Comparison of ENCODE assay signal across 17 cellular contexts in the genomic region with DNA sequence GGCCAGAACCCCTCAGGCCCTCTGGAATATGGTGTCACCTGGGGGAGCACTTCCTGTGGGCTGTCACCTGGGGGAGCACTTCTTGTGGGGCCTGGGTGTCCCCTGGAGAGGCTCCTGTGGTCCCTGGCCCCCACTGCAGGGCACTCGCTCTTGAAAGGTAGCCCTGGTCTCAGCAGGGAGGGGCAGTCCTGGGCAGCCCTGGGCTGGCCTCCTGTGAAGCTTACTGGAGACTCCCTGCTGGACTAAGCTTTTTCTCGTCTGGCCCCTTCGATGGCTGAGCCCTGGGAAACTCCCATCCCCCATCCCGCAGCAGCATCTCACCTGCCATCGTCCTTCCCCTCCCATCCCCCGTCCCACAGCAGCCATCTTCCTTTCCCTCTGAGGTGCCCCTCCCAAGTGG. TPM values are rescaled to one million over a fixed set of nuclear protein-coding genes. Genes with fewer than 3 reads are reported as not detected.
DNase-seq lines count a peak whose midpoint lies in the region; ATAC-seq and TF ChIP-seq lines count a peak whose summit lies in the region.
"Had no signal": no experiment of that assay in that cellular context is flagged by ENCODE, and none has a peak within 500 bp of the region (broad histone marks: within the 10 kb centered on the region; RNA-seq: fewer than 3 reads in every experiment).

No MANE protein-coding gene starts in this region.

- peaks cover 18% of the 10 kb centered on the region for H3K36me3 ChIP-seq in CD4-positive, CD25-positive, alpha-beta regulatory T cell (ENCODE audit: control insufficient read depth, insufficient read depth, low read length)
- H3K36me3 ChIP-seq in HEK293 (ENCODE audit: control insufficient read depth in 2 of 2, insufficient read depth in 1 of 2, low read length in 2 of 2) = peaks cover 0 to 19% of the 10 kb centered on the region in 2 experiments; a peak in 1 of 3 replicates
- H3K36me3 ChIP-seq in psoas muscle (ENCODE audit: insufficient read depth in 1 of 2, low read depth in 1 of 2) = peaks cover 0 to 12% of the 10 kb centered on the region in 2 donors
- no peaks in the 10 kb centered on the region for H3K36me3 ChIP-seq in CD8-positive, alpha-beta memory T cell (ENCODE audit: insufficient read depth, low read length)

- no peaks in the 10 kb centered on the region for H3K9me3 Mint-ChIP-seq in CD4-positive, CD25-positive, alpha-beta regulatory T cell
- H3K9me3 Mint-ChIP-seq in CD8-positive, alpha-beta memory T cell = no peaks in the 10 kb centered on the region
- H3K9me3 Mint-ChIP-seq: activated T-helper 2 cell treated with anti-CD3 and anti-CD28 coated beads, Interferon-gamma antibody, Interleukin-2, Interleukin-4, amounts not matched to agents 10 μg/mL and 5 μg/mL and 100 μg/mL, durations not matched to agents 14 hours and 24 hours and 36 hours; neural crest cell; stimulated activated effector memory CD8-positive, alpha-beta T cell treated with anti-CD3 and anti-CD28 coated beads, Interleukin-12 subunit alpha, Interleukin-12 subunit beta, amount 100 ng/mL, for 72 hours had no signal

- DNase-seq in CD4-positive, CD25-positive, alpha-beta regulatory T cell = no peak
- no peak for DNase-seq in dorsolateral prefrontal cortex
- no peak for DNase-seq in psoas muscle
- no peak for DNase-seq in CD8-positive, alpha-beta memory T cell
- DNase-seq in cortex of kidney (lab: John Stamatoyannopoulos, UW) = no peak
- no peak for DNase-seq in activated CD8-positive, alpha-beta memory T cell treated with anti-CD3 and anti-CD28 coated beads, Interleukin-2, amount 50 U/mL, for 48 hours
- DNase-seq: activated CD8-positive, alpha-beta T cell treated with anti-CD3 and anti-CD28 coated beads, Interleukin-2, amount 10 ng/mL, durations not matched to agents 7 days and 5 days; EL; KG1; NCI-H1417 treated with DMSO at 0.1 percent for 48 hours; sigmoid colon; upper lobe of right lung had no signal

- no peaks in the 10 kb centered on the region for H3K27me3 ChIP-seq in CD4-positive, CD25-positive, alpha-beta regulatory T cell (ENCODE audit: control insufficient read depth, insufficient read depth, low read length)
- H3K27me3 ChIP-seq in dorsolateral prefrontal cortex (peaks cover 0 to 25% (median 0%) of the 10 kb centered on the region in 45 donors), psoas muscle (ENCODE audit: insufficient read depth in 3 of 3, low read length in 2 of 3) (no peaks in the 10 kb centered on the region)
- no peaks in the 10 kb centered on the region for H3K27me3 ChIP-seq in CD8-positive, alpha-beta memory T cell (ENCODE audit: insufficient read depth, low read length, poor library complexity, severe bottlenecking)
- H3K27me3 ChIP-seq: sigmoid colon, upper lobe of right lung had no signal

- 75 to 77% (median 77%) methylated on average over 6 of the region's 6 CpGs for WGBS in psoas muscle, 3 donors

- POLR2A ChIA-PET in HEK293 (lab: Yijun Ruan, JAX) = no interaction called here
- POLR2A ChIA-PET in CD8-positive, alpha-beta memory T cell (lab: Charles Lee) = no interaction called here

- no peak overlapping the region for H3K27ac Mint-ChIP-seq in CD4-positive, CD25-positive, alpha-beta regulatory T cell
- H3K27ac Mint-ChIP-seq in CD8-positive, alpha-beta memory T cell = peak overlapping the region in 2 of 8 donors; percentile 71 to 73

- no peaks in the 10 kb centered on the region for H3K27me3 Mint-ChIP-seq in CD4-positive, CD25-positive, alpha-beta regulatory T cell
- H3K27me3 Mint-ChIP-seq in CD8-positive, alpha-beta memory T cell = peaks cover 0 to 1% of the 10 kb centered on the region in 2 donors

- H3K4me3 Mint-ChIP-seq in CD4-positive, CD25-positive, alpha-beta regulatory T cell = peak overlapping the region in 2 of 4 donors; percentile 43 to 68
- peak overlapping the region in 1 of 7 donors; percentile 76 for H3K4me3 Mint-ChIP-seq in CD8-positive, alpha-beta memory T cell
- H3K4me3 Mint-ChIP-seq: neural crest cell; stimulated activated effector memory CD8-positive, alpha-beta T cell treated with anti-CD3 and anti-CD28 coated beads, Interleukin-12 subunit alpha, Interleukin-12 subunit beta, amount 100 ng/mL, for 72 hours had no signal

- intact Hi-C loops in dorsolateral prefrontal cortex (cut with DNase I) (no loop called here), psoas muscle (cut with DNase I) (no loop called here)

- CTCF ChIA-PET in HEK293 (lab: Yijun Ruan, JAX) = interaction anchor here (0.6 to 1.6 kb wide), 3 partner anchors 16 to 73 kb away, joined by 3 to 6 read pairs (median 4); no protein-coding TSS in a partner anchor
- CTCF ChIA-PET in CD8-positive, alpha-beta memory T cell (lab: Charles Lee) = no interaction called here

- H3K4me3 ChIP-seq in CD4-positive, CD25-positive, alpha-beta regulatory T cell (ENCODE audit: low read depth, low read length) = no peak overlapping the region
- H3K4me3 ChIP-seq in HEK293 (ENCODE audit: low read depth, low read length) (no peak overlapping the region), dorsolateral prefrontal cortex (no peak overlapping the region), psoas muscle (peak overlapping the region; percentile 53)
- H3K4me3 ChIP-seq in CD8-positive, alpha-beta memory T cell (ENCODE audit: low read length) = no peak overlapping the region
- H3K4me3 ChIP-seq: lung had no signal

- peaks cover 44% of the 10 kb centered on the region for H3K4me1 ChIP-seq in CD4-positive, CD25-positive, alpha-beta regulatory T cell (ENCODE audit: control insufficient read depth, insufficient read depth, low read length, poor library complexity, severe bottlenecking)
- H3K4me1 ChIP-seq in HEK293 (ENCODE audit: control insufficient read depth, insufficient read depth, low read length) = peaks cover 20% of the 10 kb centered on the region
- peaks cover 48% of the 10 kb centered on the region for H3K4me1 ChIP-seq in psoas muscle
- peaks cover 36% of the 10 kb centered on the region for H3K4me1 ChIP-seq in CD8-positive, alpha-beta memory T cell (ENCODE audit: insufficient read depth, low read length)

- H3K36me3 Mint-ChIP-seq in CD4-positive, CD25-positive, alpha-beta regulatory T cell = no peaks in the 10 kb centered on the region
- H3K36me3 Mint-ChIP-seq in CD8-positive, alpha-beta memory T cell = peaks cover 0 to 23% (median 0%) of the 10 kb centered on the region in 3 donors
- H3K36me3 Mint-ChIP-seq: stimulated activated effector memory CD8-positive, alpha-beta T cell treated with anti-CD3 and anti-CD28 coated beads, Interleukin-12 subunit alpha, Interleukin-12 subunit beta, amount 100 ng/mL, for 72 hours had no signal

- peaks cover 0 to 48% (median 19%) of the 10 kb centered on the region in 4 donors for H3K4me1 Mint-ChIP-seq in CD4-positive, CD25-positive, alpha-beta regulatory T cell
- H3K4me1 Mint-ChIP-seq in CD8-positive, alpha-beta memory T cell = peaks cover 30 to 50% (median 33%) of the 10 kb centered on the region in 3 donors

- TF ChIP-seq CTCF in HEK293 (tag by site-specific recombination; IDR thresholded peaks at IDR 0.05) = no peak
- no peak for TF ChIP-seq CTCF in dorsolateral prefrontal cortex (IDR thresholded peaks at IDR 0.05 in 54 of 56, conservative IDR thresholded peaks at IDR 0.05 in 2 of 56; ENCODE audit: low read depth in 1 of 56, partially characterized antibody in 56 of 56)
- TF ChIP-seq CTCF in psoas muscle (IDR thresholded peaks at IDR 0.05) = no peak

- no peaks in the 10 kb centered on the region for H3K9me3 ChIP-seq in CD4-positive, CD25-positive, alpha-beta regulatory T cell (ENCODE audit: control insufficient read depth in 2 of 2, low read length in 2 of 2)
- no peaks in the 10 kb centered on the region for H3K9me3 ChIP-seq in HEK293 (ENCODE audit: control insufficient read depth, insufficient read depth, low read depth, low read length)
- no peaks in the 10 kb centered on the region for H3K9me3 ChIP-seq in psoas muscle
- H3K9me3 ChIP-seq in CD8-positive, alpha-beta memory T cell (ENCODE audit: low read length) = no peaks in the 10 kb centered on the region
- H3K9me3 ChIP-seq: sigmoid colon, upper lobe of right lung had no signal

- H3K27ac ChIP-seq in CD4-positive, CD25-positive, alpha-beta regulatory T cell (ENCODE audit: insufficient read depth, low read length, poor library complexity, severe bottlenecking) = peak overlapping the region; percentile 72
- H3K27ac ChIP-seq in HEK293 (ENCODE audit: extremely low read depth, low read depth, low read length) (no peak overlapping the region), dorsolateral prefrontal cortex (peak overlapping the region in 30 of 59 donors; percentile 7 to 81 (median 66)), psoas muscle (peak overlapping the region; percentile 75)
- no peak overlapping the region for H3K27ac ChIP-seq in CD8-positive, alpha-beta memory T cell (ENCODE audit: low read depth, low read length)

- ATAC-seq in CD4-positive, CD25-positive, alpha-beta regulatory T cell (ENCODE audit: low read depth in 2 of 2) = no peak
- no peak for ATAC-seq in psoas muscle
- ATAC-seq: stimulated activated effector memory CD8-positive, alpha-beta T cell treated with anti-CD3 and anti-CD28 coated beads, Interleukin-12 subunit alpha, Interleukin-12 subunit beta, amount 100 ng/mL, for 72 hours had no signal

TF ChIP-seq in HEK293, 187 proteins besides CTCF, POLR2A, EP300 and RAD21 (continues in another document):
- TF ChIP-seq ZNF776 (tag by site-specific recombination; IDR thresholded peaks at IDR 0.05; ENCODE audit: borderline replicate concordance) (no peak), GLI4 (tag by site-specific recombination; IDR thresholded peaks at IDR 0.05) (no peak), ZNF211 (tag by site-specific recombination; IDR thresholded peaks at IDR 0.05; ENCODE audit: low read depth) (no peak), ZNF24 (tag by site-specific recombination; IDR thresholded peaks at IDR 0.05) (no peak), GLIS1 (tag by site-specific recombination; IDR thresholded peaks at IDR 0.05) (peak; percentile 99), BCL11A (tag by site-specific recombination; IDR thresholded peaks at IDR 0.05; ENCODE audit: low read depth) (no peak), ZNF221 (tag by site-specific recombination; IDR thresholded peaks at IDR 0.05; ENCODE audit: borderline replicate concordance) (no peak), ZNF175 (tag by site-specific recombination; IDR thresholded peaks at IDR 0.05) (no peak), ZNF660 (tag by site-specific recombination; IDR thresholded peaks at IDR 0.05) (no peak), GLIS2 (tag by site-specific recombination; IDR thresholded peaks at IDR 0.05) (peak; percentile 57), ZNF341 (tag by site-specific recombination; IDR thresholded peaks at IDR 0.05; ENCODE audit: low read depth) (no peak), ZNF311 (tag by site-specific recombination; IDR thresholded peaks at IDR 0.05; ENCODE audit: borderline replicate concordance) (no peak), ZNF785 (tag by site-specific recombination; IDR thresholded peaks at IDR 0.05) (no peak)

RNA-seq across cellular contexts. Expression of a gene that starts 17.7 kb away (rescaled TPM):
- 94.6 TPM for total RNA-seq in CD4-positive, CD25-positive, alpha-beta regulatory T cell
- polyA plus RNA-seq in CD4-positive, CD25-positive, alpha-beta regulatory T cell = under 1 TPM; 0.16 to 0.78 (median 0.31) TPM
- total RNA-seq in dorsolateral prefrontal cortex (100 to 1,000 TPM in 3 of 120 experiments, 10 to 100 TPM in 117; 41.4 to 125 (median 65.3) TPM), psoas muscle (10 to 100 TPM; 40.1 to 54.5 (median 43.0) TPM)
- polyA plus RNA-seq in psoas muscle = 10 to 100 TPM; 23.0 to 37.8 (median 32.8) TPM
- 10 to 100 TPM; 58.1 to 62.1 TPM for total RNA-seq in CD8-positive, alpha-beta memory T cell
- polyA plus RNA-seq in CD8-positive, alpha-beta memory T cell = 1.4 TPM

Comparison
In these comparisons a context has a peak if more than half of its experiments do, and no peak if none do; other contexts are left out.
1. H3K27ac ChIP-seq: peak in CD4-positive, CD25-positive, alpha-beta regulatory T cell (single experiment), dorsolateral prefrontal cortex (30 of 59) and psoas muscle (single experiment); none in HEK293 (single experiment) and CD8-positive, alpha-beta memory T cell (single experiment).